In genomic region chr4:182825786-182826185, GRCh38 we compare ENCODE assay signal across 15 cellular contexts.
DNase-seq lines count a peak whose midpoint lies in the region; ATAC-seq and TF ChIP-seq lines count a peak whose summit lies in the region.
"Had no signal": no experiment of that assay in that cellular context is flagged by ENCODE, and none has a peak within 500 bp of the region (broad histone marks: within the 10 kb centered on the region; RNA-seq: fewer than 3 reads in every experiment).

No MANE protein-coding gene starts in this region.

- H3K4me3 Mint-ChIP-seq in WTC11 (no peak overlapping the region), nephron progenitor cell (no peak overlapping the region)
- H3K4me3 Mint-ChIP-seq in natural killer cell treated with Interleukin-12 subunit alpha and Interleukin-12 subunit beta and Interleukin-15 and Interleukin-18, amount 100 ng/mL, for 72 hours: no peak overlapping the region

- H3K27ac Mint-ChIP-seq in WTC11 (no peak overlapping the region), nephron progenitor cell (peak overlapping the region; percentile 94)
- H3K27ac Mint-ChIP-seq in natural killer cell treated with Interleukin-12 subunit alpha and Interleukin-12 subunit beta and Interleukin-15 and Interleukin-18, amount 100 ng/mL, for 72 hours: no peak overlapping the region

- CTCF ChIA-PET in HEK293 (lab: Yijun Ruan, JAX) (no interaction called here), WTC11 (lab: Charles Lee) (no interaction called here)

- H3K4me1 ChIP-seq in BLaER1 (peaks cover 79% of the 10 kb centered on the region), HEK293 (ENCODE audit: control insufficient read depth, insufficient read depth, low read length) (no peaks in the 10 kb centered on the region)

- ATAC-seq in WTC11: peak; percentile 31
- ATAC-seq in natural killer cell treated with Interleukin-12 subunit alpha and Interleukin-12 subunit beta and Interleukin-15 and Interleukin-18, amount 100 ng/mL, for 72 hours: no peak
- no peak for ATAC-seq in HG02610 (IDR thresholded peaks at IDR 0.05; ENCODE audit: unreplicated experiment)
- ATAC-seq in HG03045 (IDR thresholded peaks at IDR 0.05; ENCODE audit: unreplicated experiment): no peak
- ATAC-seq in GM18868 (IDR thresholded peaks at IDR 0.05; ENCODE audit: unreplicated experiment): no peak
- ATAC-seq: PC-3 had no signal

- no peak for TF ChIP-seq CTCF in HEK293 (tag by site-specific recombination; IDR thresholded peaks at IDR 0.05)
- TF ChIP-seq CTCF in WTC11 (IDR thresholded peaks at IDR 0.05): no peak
- TF ChIP-seq CTCF in nephron progenitor cell (IDR thresholded peaks at IDR 0.05): no peak

- H3K27me3 ChIP-seq in BLaER1: no peaks in the 10 kb centered on the region

- H3K27ac ChIP-seq in BLaER1 (peak overlapping the region; percentile 94), HEK293 (ENCODE audit: extremely low read depth, low read depth, low read length) (no peak overlapping the region)

- H3K4me3 ChIP-seq in BLaER1 (peak overlapping the region; percentile 43), HEK293 (ENCODE audit: low read depth, low read length) (no peak overlapping the region)

- H3K36me3 Mint-ChIP-seq in WTC11 (no peaks in the 10 kb centered on the region), nephron progenitor cell (ENCODE audit: low read depth) (no peaks in the 10 kb centered on the region)
- no peaks in the 10 kb centered on the region for H3K36me3 Mint-ChIP-seq in natural killer cell treated with Interleukin-12 subunit alpha and Interleukin-12 subunit beta and Interleukin-15 and Interleukin-18, amount 100 ng/mL, for 72 hours

- no peaks in the 10 kb centered on the region for H3K36me3 ChIP-seq in BLaER1
- H3K36me3 ChIP-seq in HEK293 (ENCODE audit: control insufficient read depth in 2 of 2, insufficient read depth in 1 of 2, low read length in 2 of 2): no peaks in the 10 kb centered on the region

- POLR2A ChIA-PET in HEK293 (lab: Yijun Ruan, JAX): no interaction called here
- POLR2A ChIA-PET in WTC11 (lab: Charles Lee): no interaction called here

- peaks cover 21% of the 10 kb centered on the region for H3K4me1 Mint-ChIP-seq in WTC11
- peaks cover 38% of the 10 kb centered on the region for H3K4me1 Mint-ChIP-seq in nephron progenitor cell
- peaks cover 0 to 2% of the 10 kb centered on the region in 2 donors for H3K4me1 Mint-ChIP-seq in natural killer cell treated with Interleukin-12 subunit alpha and Interleukin-12 subunit beta and Interleukin-15 and Interleukin-18, amount 100 ng/mL, for 72 hours (ENCODE audit: low read depth in 2 of 2)

- H3K9ac ChIP-seq in BLaER1: peak overlapping the region; percentile 72

- DNase-seq in WTC11 (ENCODE audit: low spot score): no peak
- DNase-seq in nephron progenitor cell: no peak
- DNase-seq in natural killer cell treated with Interleukin-12 subunit alpha and Interleukin-12 subunit beta and Interleukin-15 and Interleukin-18, amount 100 ng/mL, for 72 hours (ENCODE audit: low spot score): no peak
- DNase-seq: Calu3, IMR-90, NCI-H1417, NCI-H2081 treated with DMSO at 0.1 percent for 48 hours, NCI-H345, NCI-H526 treated with DMSO at 0.1 percent for 48 hours, PC-3 had no signal

- H3K9me3 Mint-ChIP-seq in WTC11 (0 out of 2 replicates have a peak, but pooled peaks cover under 1% of the 10 kb centered on the region), nephron progenitor cell (peaks cover 5% of the 10 kb centered on the region)
- no peaks in the 10 kb centered on the region for H3K9me3 Mint-ChIP-seq in natural killer cell treated with Interleukin-12 subunit alpha and Interleukin-12 subunit beta and Interleukin-15 and Interleukin-18, amount 100 ng/mL, for 72 hours

- H3K27me3 Mint-ChIP-seq in WTC11 (ENCODE audit: low read depth) (no peaks in the 10 kb centered on the region), nephron progenitor cell (ENCODE audit: low read depth, poor library complexity) (peaks cover 19% of the 10 kb centered on the region)
- no peaks in the 10 kb centered on the region for H3K27me3 Mint-ChIP-seq in natural killer cell treated with Interleukin-12 subunit alpha and Interleukin-12 subunit beta and Interleukin-15 and Interleukin-18, amount 100 ng/mL, for 72 hours

- H3K4me2 ChIP-seq in BLaER1: peak overlapping the region; percentile 82

- H4K20me1 ChIP-seq in BLaER1: no peaks in the 10 kb centered on the region

- no peaks in the 10 kb centered on the region for H3K9me3 ChIP-seq in BLaER1
- H3K9me3 ChIP-seq in HEK293 (ENCODE audit: control insufficient read depth, insufficient read depth, low read depth, low read length): no peaks in the 10 kb centered on the region

TF ChIP-seq in HEK293, 187 proteins besides CTCF, POLR2A, EP300 and RAD21:
- TF ChIP-seq ZNF501 (tag by site-specific recombination; IDR thresholded peaks at IDR 0.05) (no peak), ZIC2 (tag by site-specific recombination; IDR thresholded peaks at IDR 0.05) (peak; percentile 97)

TF ChIP-seq in WTC11, 78 proteins besides CTCF, POLR2A, EP300 and RAD21:
- TF ChIP-seq ZNF423 (CRISPR knock-in tag; IDR thresholded peaks at IDR 0.05) (peak; percentile 20; the same call in 1 of the 2 replicates), MLX (CRISPR knock-in tag; IDR thresholded peaks at IDR 0.05) (no peak)
TF ChIP-seq in WTC11: peak in this region for 1.
